In genomic region chr16:74951206-74951605, GRCh38 we compare ENCODE assay signal across 26 cellular contexts.
"Had no signal": no experiment of that assay in that cellular context is flagged by ENCODE, and none has a peak within 500 bp of the region (broad histone marks: within the 10 kb centered on the region; RNA-seq: fewer than 3 reads in every experiment).

No MANE protein-coding gene starts in this region.

- DNase-seq: hypothalamus; immature natural killer cell; kidney; left colon; left lung; lower lobe of right lung; mammary epithelial cell; mesenchymal stem cell; midbrain; mucosa of descending colon; naive thymus-derived CD4-positive, alpha-beta T cell; ovary; right cardiac atrium; stimulated activated CD4-positive, alpha-beta T cell treated with anti-CD3 and anti-CD28 coated beads, Interleukin-4, amount 100 ng/mL, for 24 hours; stimulated activated naive CD4-positive, alpha-beta T cell; uterus had no signal

- H3K27me3 Mint-ChIP-seq: naive thymus-derived CD4-positive, alpha-beta T cell; natural killer cell treated with Interleukin-12 subunit alpha and Interleukin-12 subunit beta and Interleukin-15 and Interleukin-18, amount 100 ng/mL, for 72 hours; progenitor cell of endocrine pancreas; stimulated activated naive CD8-positive, alpha-beta T cell treated with anti-CD3 and anti-CD28 coated beads, Interleukin-15, Interleukin-2, amounts not matched to agents 100 ng/mL and 50 ng/mL, for 24 hours; type B pancreatic cell had no signal

- H3K4me3 Mint-ChIP-seq: immature natural killer cell; naive thymus-derived CD4-positive, alpha-beta T cell; natural killer cell treated with Interleukin-12 subunit alpha and Interleukin-12 subunit beta and Interleukin-15 and Interleukin-18, amount 100 ng/mL, for 72 hours; stimulated activated effector memory CD8-positive, alpha-beta T cell treated with anti-CD3 and anti-CD28 coated beads, Interleukin-12 subunit alpha, Interleukin-12 subunit beta, amount 100 ng/mL, for 72 hours; stimulated activated naive CD8-positive, alpha-beta T cell treated with anti-CD3 and anti-CD28 coated beads, Interleukin-15, Interleukin-2, amounts not matched to agents 100 ng/mL and 50 ng/mL, for 24 hours; type B pancreatic cell had no signal

- H3K4me3 ChIP-seq: left lung, lower lobe of right lung, mucosa of descending colon, ovary, skin epidermis, suprapubic skin, thoracic aorta, tibial nerve, uterus had no signal

- H3K4me1 Mint-ChIP-seq: immature natural killer cell; stimulated activated effector memory CD8-positive, alpha-beta T cell treated with anti-CD3 and anti-CD28 coated beads, Interleukin-12 subunit alpha, Interleukin-12 subunit beta, amount 100 ng/mL, for 72 hours had no signal

- H3K27ac Mint-ChIP-seq: immature natural killer cell; natural killer cell treated with Interleukin-12 subunit alpha and Interleukin-12 subunit beta and Interleukin-15 and Interleukin-18, amount 100 ng/mL, for 72 hours; progenitor cell of endocrine pancreas; stimulated activated effector memory CD8-positive, alpha-beta T cell treated with anti-CD3 and anti-CD28 coated beads, Interleukin-12 subunit alpha, Interleukin-12 subunit beta, amount 100 ng/mL, for 72 hours; stimulated activated naive CD8-positive, alpha-beta T cell treated with anti-CD3 and anti-CD28 coated beads, Interleukin-15, Interleukin-2, amounts not matched to agents 100 ng/mL and 50 ng/mL, for 24 hours; type B pancreatic cell had no signal

- H3K9me3 Mint-ChIP-seq: immature natural killer cell; naive thymus-derived CD4-positive, alpha-beta T cell; natural killer cell treated with Interleukin-12 subunit alpha and Interleukin-12 subunit beta and Interleukin-15 and Interleukin-18, amount 100 ng/mL, for 72 hours; stimulated activated effector memory CD8-positive, alpha-beta T cell treated with anti-CD3 and anti-CD28 coated beads, Interleukin-12 subunit alpha, Interleukin-12 subunit beta, amount 100 ng/mL, for 72 hours; stimulated activated naive CD8-positive, alpha-beta T cell treated with anti-CD3 and anti-CD28 coated beads, Interleukin-15, Interleukin-2, amounts not matched to agents 100 ng/mL and 50 ng/mL, for 24 hours; type B pancreatic cell had no signal

- ATAC-seq: left colon; left lung; lower lobe of right lung; mucosa of descending colon; naive thymus-derived CD4-positive, alpha-beta T cell; natural killer cell treated with Interleukin-12 subunit alpha and Interleukin-12 subunit beta and Interleukin-15 and Interleukin-18, amount 100 ng/mL, for 72 hours; right cardiac atrium; sciatic nerve; stimulated activated effector memory CD8-positive, alpha-beta T cell treated with anti-CD3 and anti-CD28 coated beads, Interleukin-12 subunit alpha, Interleukin-12 subunit beta, amount 100 ng/mL, for 72 hours had no signal
